Comparison of ENCODE assay signal across 1 cellular context in the genomic region with DNA sequence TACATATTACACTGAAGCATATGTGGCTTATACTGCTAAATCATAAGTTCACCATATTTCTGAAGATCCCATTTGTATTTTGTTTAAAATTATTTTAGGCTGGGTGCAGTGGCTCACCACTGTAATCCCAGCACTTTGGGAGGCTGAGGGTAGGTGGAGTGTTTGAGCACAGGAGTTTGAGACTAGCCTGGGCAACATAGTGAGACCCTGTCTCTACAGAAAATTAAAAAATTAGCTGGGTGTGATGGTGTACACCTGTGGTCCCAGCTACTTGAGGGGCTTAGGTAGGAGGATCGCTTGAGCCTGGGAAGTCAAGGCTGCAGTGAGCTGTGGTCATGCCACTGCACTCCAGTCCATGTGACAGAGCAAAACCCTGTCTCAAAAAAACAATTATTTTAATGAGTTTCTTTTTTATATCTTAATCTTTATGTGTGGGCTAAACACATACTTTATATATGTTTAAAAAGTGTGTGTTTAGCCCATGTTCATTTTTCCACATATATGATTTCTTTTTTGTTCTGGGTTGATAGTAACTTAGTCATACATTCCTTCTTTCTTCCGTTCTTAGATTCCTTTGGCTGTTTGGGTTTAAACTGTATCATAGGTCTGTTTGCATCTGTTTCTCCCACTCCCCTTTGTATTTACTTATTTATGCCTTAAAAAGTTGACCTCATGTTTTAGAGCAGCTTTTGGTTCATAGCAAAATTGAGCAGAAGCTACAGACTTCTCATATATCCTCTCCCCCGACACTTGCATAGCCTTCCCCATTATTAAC.
TF ChIP-seq lines count a peak whose summit lies in the region.

No MANE protein-coding gene starts in this region.

TF ChIP-seq in SK-N-SH treated with all-trans-retinoic acid at 6 μM for 48 hours, 23 proteins besides CTCF, POLR2A, EP300 and RAD21 (continued from another document):
- no peak for TF ChIP-seq TSHZ2 (CRISPR knock-in tag; IDR thresholded peaks at IDR 0.05)
- no peak for TF ChIP-seq ZNF565 (CRISPR knock-in tag; conservative IDR thresholded peaks at IDR 0.05; ENCODE audit: low read depth)
- no peak for TF ChIP-seq ISL1 (CRISPR knock-in tag; IDR thresholded peaks at IDR 0.05)
- no peak for TF ChIP-seq GLIS3 (CRISPR knock-in tag; IDR thresholded peaks at IDR 0.05)
- TF ChIP-seq CSRNP3 (CRISPR knock-in tag; IDR thresholded peaks at IDR 0.05): no peak
- TF ChIP-seq TOX (CRISPR knock-in tag; IDR thresholded peaks at IDR 0.05; ENCODE audit: borderline replicate concordance): no peak
- no peak for TF ChIP-seq ZFP3 (CRISPR knock-in tag; IDR thresholded peaks at IDR 0.05)
- TF ChIP-seq SNAI2 (CRISPR knock-in tag; IDR thresholded peaks at IDR 0.05): no peak
- no peak for TF ChIP-seq ARNTL (CRISPR knock-in tag; IDR thresholded peaks at IDR 0.05; ENCODE audit: borderline replicate concordance, low read depth)
- TF ChIP-seq, protein P1, sequence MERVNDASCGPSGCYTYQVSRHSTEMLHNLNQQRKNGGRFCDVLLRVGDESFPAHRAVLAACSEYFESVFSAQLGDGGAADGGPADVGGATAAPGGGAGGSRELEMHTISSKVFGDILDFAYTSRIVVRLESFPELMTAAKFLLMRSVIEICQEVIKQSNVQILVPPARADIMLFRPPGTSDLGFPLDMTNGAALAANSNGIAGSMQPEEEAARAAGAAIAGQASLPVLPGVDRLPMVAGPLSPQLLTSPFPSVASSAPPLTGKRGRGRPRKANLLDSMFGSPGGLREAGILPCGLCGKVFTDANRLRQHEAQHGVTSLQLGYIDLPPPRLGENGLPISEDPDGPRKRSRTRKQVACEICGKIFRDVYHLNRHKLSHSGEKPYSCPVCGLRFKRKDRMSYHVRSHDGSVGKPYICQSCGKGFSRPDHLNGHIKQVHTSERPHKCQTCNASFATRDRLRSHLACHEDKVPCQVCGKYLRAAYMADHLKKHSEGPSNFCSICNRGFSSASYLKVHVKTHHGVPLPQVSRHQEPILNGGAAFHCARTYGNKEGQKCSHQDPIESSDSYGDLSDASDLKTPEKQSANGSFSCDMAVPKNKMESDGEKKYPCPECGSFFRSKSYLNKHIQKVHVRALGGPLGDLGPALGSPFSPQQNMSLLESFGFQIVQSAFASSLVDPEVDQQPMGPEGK (CRISPR knock-in tag; IDR thresholded peaks at IDR 0.05; ENCODE audit: borderline replicate concordance): no peak
- no peak for TF ChIP-seq ZC3H10 (CRISPR knock-in tag; IDR thresholded peaks at IDR 0.05)
